In genomic region chr9:20048437-20048836, GRCh38 we compare ENCODE assay signal across 1 cellular context.
A peak's percentile ranks its signal among the peaks of the same experiment; 100 is the strongest.
TF ChIP-seq lines count a peak whose summit lies in the region.

No MANE protein-coding gene starts in this region.

TF ChIP-seq in GM12878, 131 proteins besides CTCF, POLR2A, EP300 and RAD21 (continued from another document):
- TF ChIP-seq, protein P1, sequence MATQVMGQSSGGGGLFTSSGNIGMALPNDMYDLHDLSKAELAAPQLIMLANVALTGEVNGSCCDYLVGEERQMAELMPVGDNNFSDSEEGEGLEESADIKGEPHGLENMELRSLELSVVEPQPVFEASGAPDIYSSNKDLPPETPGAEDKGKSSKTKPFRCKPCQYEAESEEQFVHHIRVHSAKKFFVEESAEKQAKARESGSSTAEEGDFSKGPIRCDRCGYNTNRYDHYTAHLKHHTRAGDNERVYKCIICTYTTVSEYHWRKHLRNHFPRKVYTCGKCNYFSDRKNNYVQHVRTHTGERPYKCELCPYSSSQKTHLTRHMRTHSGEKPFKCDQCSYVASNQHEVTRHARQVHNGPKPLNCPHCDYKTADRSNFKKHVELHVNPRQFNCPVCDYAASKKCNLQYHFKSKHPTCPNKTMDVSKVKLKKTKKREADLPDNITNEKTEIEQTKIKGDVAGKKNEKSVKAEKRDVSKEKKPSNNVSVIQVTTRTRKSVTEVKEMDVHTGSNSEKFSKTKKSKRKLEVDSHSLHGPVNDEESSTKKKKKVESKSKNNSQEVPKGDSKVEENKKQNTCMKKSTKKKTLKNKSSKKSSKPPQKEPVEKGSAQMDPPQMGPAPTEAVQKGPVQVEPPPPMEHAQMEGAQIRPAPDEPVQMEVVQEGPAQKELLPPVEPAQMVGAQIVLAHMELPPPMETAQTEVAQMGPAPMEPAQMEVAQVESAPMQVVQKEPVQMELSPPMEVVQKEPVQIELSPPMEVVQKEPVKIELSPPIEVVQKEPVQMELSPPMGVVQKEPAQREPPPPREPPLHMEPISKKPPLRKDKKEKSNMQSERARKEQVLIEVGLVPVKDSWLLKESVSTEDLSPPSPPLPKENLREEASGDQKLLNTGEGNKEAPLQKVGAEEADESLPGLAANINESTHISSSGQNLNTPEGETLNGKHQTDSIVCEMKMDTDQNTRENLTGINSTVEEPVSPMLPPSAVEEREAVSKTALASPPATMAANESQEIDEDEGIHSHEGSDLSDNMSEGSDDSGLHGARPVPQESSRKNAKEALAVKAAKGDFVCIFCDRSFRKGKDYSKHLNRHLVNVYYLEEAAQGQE (IDR thresholded peaks at IDR 0.05; ENCODE audit: low read depth, low read length) = no peak
- TF ChIP-seq MTA2 (IDR thresholded peaks at IDR 0.05; ENCODE audit: low read depth) (peak; percentile 43; the same call in 1 of the 2 replicates), ASH2L (IDR thresholded peaks at IDR 0.05; ENCODE audit: borderline replicate concordance, low read depth) (no peak), RAD51 (IDR thresholded peaks at IDR 0.05) (no peak)
- TF ChIP-seq, protein P2, sequence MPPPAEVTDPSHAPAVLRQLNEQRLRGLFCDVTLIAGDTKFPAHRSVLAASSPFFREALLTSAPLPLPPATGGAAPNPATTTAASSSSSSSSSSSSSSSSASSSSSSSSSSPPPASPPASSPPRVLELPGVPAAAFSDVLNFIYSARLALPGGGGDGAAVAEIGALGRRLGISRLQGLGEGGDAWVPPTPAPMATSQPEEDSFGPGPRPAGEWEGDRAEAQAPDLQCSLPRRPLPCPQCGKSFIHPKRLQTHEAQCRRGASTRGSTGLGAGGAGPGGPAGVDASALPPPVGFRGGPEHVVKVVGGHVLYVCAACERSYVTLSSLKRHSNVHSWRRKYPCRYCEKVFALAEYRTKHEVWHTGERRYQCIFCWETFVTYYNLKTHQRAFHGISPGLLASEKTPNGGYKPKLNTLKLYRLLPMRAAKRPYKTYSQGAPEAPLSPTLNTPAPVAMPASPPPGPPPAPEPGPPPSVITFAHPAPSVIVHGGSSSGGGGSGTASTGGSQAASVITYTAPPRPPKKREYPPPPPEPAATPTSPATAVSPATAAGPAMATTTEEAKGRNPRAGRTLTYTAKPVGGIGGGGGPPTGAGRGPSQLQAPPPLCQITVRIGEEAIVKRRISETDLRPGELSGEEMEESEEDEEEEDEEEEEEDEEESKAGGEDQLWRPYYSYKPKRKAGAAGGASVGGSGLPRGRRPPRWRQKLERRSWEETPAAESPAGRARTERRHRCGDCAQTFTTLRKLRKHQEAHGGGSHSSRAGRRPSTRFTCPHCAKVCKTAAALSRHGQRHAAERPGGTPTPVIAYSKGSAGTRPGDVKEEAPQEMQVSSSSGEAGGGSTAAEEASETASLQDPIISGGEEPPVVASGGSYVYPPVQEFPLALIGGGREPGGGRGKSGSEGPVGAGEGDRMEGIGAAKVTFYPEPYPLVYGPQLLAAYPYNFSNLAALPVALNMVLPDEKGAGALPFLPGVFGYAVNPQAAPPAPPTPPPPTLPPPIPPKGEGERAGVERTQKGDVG (CRISPR knock-in tag; IDR thresholded peaks at IDR 0.05) = no peak
